ENCODE assay signal across 28 cellular contexts in the genomic region with DNA sequence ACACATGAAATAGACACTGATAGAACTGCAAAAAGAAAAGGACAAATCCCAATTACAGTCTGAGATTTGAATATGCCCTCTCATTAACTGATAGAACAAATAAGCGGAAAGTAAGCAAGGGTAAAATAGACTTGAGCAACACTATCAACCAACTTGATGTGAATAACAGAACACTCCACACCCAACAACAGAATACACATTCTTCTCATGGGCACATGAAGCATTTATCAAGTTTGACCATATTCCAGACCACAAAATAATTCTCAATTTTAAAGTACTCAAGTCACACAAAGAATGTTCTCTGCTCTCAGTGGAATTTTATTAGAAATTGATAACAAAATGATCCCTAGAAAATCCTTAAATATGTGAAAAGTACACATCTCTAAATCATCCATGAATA.
"Had no signal": no experiment of that assay in that cellular context is flagged by ENCODE, and none has a peak within 500 bp of the region (broad histone marks: within the 10 kb centered on the region; RNA-seq: fewer than 3 reads in every experiment).

No MANE protein-coding gene starts in this region.

- DNase-seq: activated B cell treated with CpG ODN at 0.5 μM for 24 hours; activated CD4-positive, alpha-beta T cell treated with anti-CD3 and anti-CD28 coated beads for 48 hours; activated CD4-positive, alpha-beta T cell treated with anti-CD3 and anti-CD28 coated beads, Interleukin-2, amount 50 U/mL, for 1 hour; activated CD4-positive, alpha-beta T cell treated with anti-CD3 and anti-CD28 coated beads, Interleukin-2, amount 50 U/mL, for 48 hours; activated CD8-positive, alpha-beta memory T cell treated with anti-CD3 and anti-CD28 coated beads for 24 hours; activated CD8-positive, alpha-beta T cell treated with anti-CD3 and anti-CD28 coated beads for 36 hours; activated effector memory CD4-positive, alpha-beta T cell treated with Interleukin-2 at 50 U/mL for 16 hours; activated gamma-delta T cell treated with Interleukin-2 at 50 U/mL for 16 hours; activated naive CD4-positive, alpha-beta T cell treated with anti-CD3 and anti-CD28 coated beads, Interleukin-2, amount 50 U/mL, for 16 hours; activated naive CD4-positive, alpha-beta T cell treated with Interleukin-2 at 50 U/mL for 16 hours; activated T-cell treated with anti-CD3 and anti-CD28 coated beads, Interleukin-2, amount 50 U/mL, for 4 hours; amygdala; aorta; brain microvascular endothelial cell; dorsolateral prefrontal cortex; effector memory CD4-positive, alpha-beta T cell; endodermal cell; foreskin melanocyte; heart right ventricle; T-cell; T1000; WERI-Rb-1 had no signal

- FAIRE-seq: bronchial epithelial cell had no signal

- H3K9me3 ChIP-seq: gastroesophageal sphincter, heart right ventricle had no signal

- H3K27me3 ChIP-seq: brain microvascular endothelial cell, dorsolateral prefrontal cortex, gastroesophageal sphincter, heart right ventricle had no signal

- H3K4me3 ChIP-seq: coronary artery, dorsolateral prefrontal cortex, gastroesophageal sphincter, heart right ventricle had no signal

- H3K27ac ChIP-seq: brain microvascular endothelial cell, coronary artery, dorsolateral prefrontal cortex, gastroesophageal sphincter, heart right ventricle, WERI-Rb-1 had no signal

- ATAC-seq: activated CD4-positive, CD25-positive, alpha-beta regulatory T cell treated with anti-CD3 and anti-CD28 coated beads, Interleukin-2, amount 50 U/mL, for 24 hours; activated CD8-positive, alpha-beta T cell treated with anti-CD3 and anti-CD28 coated beads for 36 hours; activated T-cell treated with anti-CD3 and anti-CD28 coated beads, Interleukin-2, amount 50 U/mL, for 4 hours; activated T-helper 17 cell treated with anti-CD3 and anti-CD28 coated beads, Interleukin-2, amount 50 U/mL, for 72 hours; esophagus mucosa; gastroesophageal sphincter; heart right ventricle; T-cell had no signal

- H3K36me3 ChIP-seq: brain microvascular endothelial cell, WERI-Rb-1 had no signal

- H3K4me1 ChIP-seq: gastroesophageal sphincter, heart right ventricle had no signal
